ENCODE assay signal across 10 cellular contexts in genomic region chr10:14396441-14397048, GRCh38.
DNase-seq lines count a peak whose midpoint lies in the region; TF ChIP-seq lines count a peak whose summit lies in the region.
"Had no signal": no experiment of that assay in that cellular context is flagged by ENCODE, and none has a peak within 500 bp of the region (broad histone marks: within the 10 kb centered on the region; RNA-seq: fewer than 3 reads in every experiment).

No MANE protein-coding gene starts in this region.

- no peaks in the 10 kb centered on the region for H3K36me3 ChIP-seq in suprapubic skin

- H3K4me3 ChIP-seq in suprapubic skin, result no peak overlapping the region

- no peaks in the 10 kb centered on the region for H3K9me3 ChIP-seq in suprapubic skin

- WGBS in suprapubic skin, result 63% methylated on average over 7 of the region's 7 CpGs

- TF ChIP-seq POLR2A in suprapubic skin (IDR thresholded peaks at IDR 0.05), result no peak

- DNase-seq in DMS 273 (lab: John Stamatoyannopoulos, UW; ENCODE audit: unreplicated experiment), result peak; percentile 40
- DNase-seq in DMS 273 treated with DMSO at 0.1 percent for 48 hours (lab: John Stamatoyannopoulos, UW), result no peak
- peak; percentile 20 for DNase-seq in SK-MEL-5 (ENCODE audit: low read depth, low spot score)
- peak; percentile 72 for DNase-seq in glomerular visceral epithelial cell (ENCODE audit: extremely low spot score)
- DNase-seq in suprapubic skin (ENCODE audit: low spot score in 2 of 2), result no peak
- no peak for DNase-seq in stimulated activated naive CD4-positive, alpha-beta T cell treated with Interleukin-2 at 50 U/mL for 16 hours (lab: John Stamatoyannopoulos, UW)
- no peak for DNase-seq in UCSD-AML1 (lab: John Stamatoyannopoulos, UW; ENCODE audit: unreplicated experiment)
- DNase-seq in effector CD8-positive, alpha-beta T cell (lab: John Stamatoyannopoulos, UW), result no peak
- DNase-seq: 8988T; activated CD4-positive, alpha-beta T cell treated with anti-CD3 and anti-CD28 coated beads, Interleukin-2, amount 10 ng/mL, durations not matched to agents 7 days and 5 days had no signal

- TF ChIP-seq EP300 in suprapubic skin (IDR thresholded peaks at IDR 0.05), result no peak

- in situ Hi-C loops in SK-MEL-5 (cut with HindIII; ENCODE audit: low pct_unique_long_range_greater_than_20kb, low sequenced_read_pairs), result no loop called here

- no peaks in the 10 kb centered on the region for H3K4me1 ChIP-seq in suprapubic skin

- peak in 1 of 2 donors; percentile 25 for TF ChIP-seq CTCF in suprapubic skin (IDR thresholded peaks at IDR 0.05)

- H3K27me3 ChIP-seq in suprapubic skin, result peaks cover 10% of the 10 kb centered on the region

- H3K27ac ChIP-seq in suprapubic skin, result peak overlapping the region; percentile 13

Comparison
In these comparisons a context has a peak if more than half of its experiments do, and no peak if none do; other contexts are left out.
1. DNase-seq: peak in DMS 273 (single experiment), SK-MEL-5 (single experiment) and glomerular visceral epithelial cell (single experiment); none in DMS 273 treated with DMSO at 0.1 percent for 48 hours (single experiment), suprapubic skin (0 of 2), stimulated activated naive CD4-positive, alpha-beta T cell treated with Interleukin-2 at 50 U/mL for 16 hours (single experiment), UCSD-AML1 (single experiment) and effector CD8-positive, alpha-beta T cell (single experiment).